Comparison of ENCODE assay signal across 8 cellular contexts in the genomic region with DNA sequence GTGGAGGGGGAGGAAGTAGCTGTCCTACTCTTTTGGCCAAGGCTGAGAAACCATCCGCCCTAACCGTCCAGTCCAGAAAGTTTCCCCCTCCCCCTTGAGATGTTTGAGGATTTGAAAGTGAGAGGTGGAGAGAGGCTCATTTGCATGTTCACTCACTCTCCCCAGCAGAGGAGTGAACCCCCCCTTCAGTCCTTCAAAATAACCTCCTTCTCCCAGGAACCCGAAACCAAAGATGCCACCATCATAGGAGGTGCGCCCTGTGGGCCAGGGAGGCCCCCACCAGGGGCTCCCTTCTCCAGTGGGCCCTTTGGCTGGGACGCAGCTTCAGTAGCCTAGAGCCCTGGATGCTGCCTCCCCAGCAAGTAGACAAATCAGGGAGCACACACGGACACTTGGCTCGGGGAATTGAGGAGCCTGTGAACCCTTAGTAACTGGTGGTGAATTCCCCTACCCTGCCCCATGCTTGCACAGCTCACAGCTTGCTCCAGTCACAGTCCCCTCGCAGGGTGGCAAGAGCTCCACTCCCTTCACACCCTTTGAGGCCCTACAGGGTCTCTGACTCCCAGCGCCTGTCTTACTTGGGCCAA. TPM values are rescaled to one million over a fixed set of nuclear protein-coding genes. Genes with fewer than 3 reads are reported as not detected.
DNase-seq lines count a peak whose midpoint lies in the region; ATAC-seq, FAIRE-seq and TF ChIP-seq lines count a peak whose summit lies in the region.

No MANE protein-coding gene starts in this region.

- H3K9me3 ChIP-seq in mononuclear cell (ENCODE audit: low read depth, low read length) (no peaks in the 10 kb centered on the region), adrenal gland (replicated peaks in 1 of 3) (no peaks in the 10 kb centered on the region)

- intact Hi-C loops in adrenal gland (cut with DNase I) = loop anchor here (5.0 kb wide), 2 partner anchors 33 to 108 kb away; no protein-coding TSS in a partner anchor

- no peak for TF ChIP-seq POLR2A in adrenal gland (IDR thresholded peaks at IDR 0.05)

- 63 to 80% (median 77%) methylated on average over 1 to 9 of the region's 9 CpGs for WGBS in adrenal gland, 4 donors

- peak; percentile 57 for DNase-seq in NAMALWA (ENCODE audit: low spot score)
- DNase-seq in activated gamma-delta T cell (lab: John Stamatoyannopoulos, UW) = no peak
- no peak for DNase-seq in urothelium cell line (ENCODE audit: low spot score)
- DNase-seq in adrenal gland = no peak

- H3K4me1 ChIP-seq in mononuclear cell (ENCODE audit: insufficient read depth, low read length) (peaks cover 97% of the 10 kb centered on the region), adrenal gland (replicated peaks in 1 of 2) (peaks cover 0 to 5% of the 10 kb centered on the region in 2 donors)

- peak overlapping the region in 1 of 5 donors; percentile 52 for H3K27ac ChIP-seq in adrenal gland

- TF ChIP-seq CTCF in adrenal gland (IDR thresholded peaks at IDR 0.05) = no peak

- H3K36me3 ChIP-seq in adrenal gland (replicated peaks in 1 of 2) = no peaks in the 10 kb centered on the region

- ATAC-seq in GM18502 (IDR thresholded peaks at IDR 0.05; ENCODE audit: poor library complexity, unreplicated experiment) (peak; percentile 40), GM21717 (IDR thresholded peaks at IDR 0.05; ENCODE audit: unreplicated experiment) (peak; percentile 37)
- ATAC-seq in activated CD4-positive, CD25-positive, alpha-beta regulatory T cell treated with anti-CD3 and anti-CD28 coated beads, Interleukin-2, amount 50 U/mL, for 24 hours = no peak

- no peak for FAIRE-seq in urothelium cell line (lab: Jason Lieb, UNC)

- peak overlapping the region; percentile 42 for H3K4me3 ChIP-seq in mononuclear cell (ENCODE audit: low read length)
- no peak overlapping the region for H3K4me3 ChIP-seq in adrenal gland

- H3K27me3 ChIP-seq in mononuclear cell (ENCODE audit: insufficient read depth, low read length) (no peaks in the 10 kb centered on the region), adrenal gland (no peaks in the 10 kb centered on the region)

RNA-seq across cellular contexts. Expression of a gene that starts 25.6 kb away (rescaled TPM):
- 52.1 TPM for total RNA-seq in mononuclear cell
- total RNA-seq in adrenal gland = 1 to 10 TPM; 2.7 to 8.8 (median 7.5) TPM
- 1 to 10 TPM; 3.1 to 4.5 (median 3.5) TPM for polyA plus RNA-seq in adrenal gland

Comparison
In these comparisons a context has a peak if more than half of its experiments do, and no peak if none do; other contexts are left out.
1. ATAC-seq: peak in GM18502 (single experiment) and GM21717 (single experiment); none in activated CD4-positive, CD25-positive, alpha-beta regulatory T cell treated with anti-CD3 and anti-CD28 coated beads, Interleukin-2, amount 50 U/mL, for 24 hours (0 of 2).